In genomic region chr1:3611170-3612019, GRCh38 we compare ENCODE assay signal across 8 cellular contexts. TPM values are rescaled to one million over a fixed set of nuclear protein-coding genes. Genes with fewer than 3 reads are reported as not detected.
A peak's percentile ranks its signal among the peaks of the same experiment; 100 is the strongest.
DNase-seq lines count a peak whose midpoint lies in the region; ATAC-seq and TF ChIP-seq lines count a peak whose summit lies in the region.

TSS of gene MEGF6 (minus strand) at chr1:3611508. CDS start at chr1:3611268, 240 bp downstream.

- intact Hi-C loops in Right ventricle myocardium inferior (cut with DNase I) (no loop called here), cardiac septum (cut with DNase I) (no loop called here), left lung (cut with DNase I) (no loop called here)

- no peaks in the 10 kb centered on the region for H3K9me3 ChIP-seq in left lung

- H3K36me3 ChIP-seq in brain microvascular endothelial cell (replicated peaks) (no peaks in the 10 kb centered on the region), left lung (no peaks in the 10 kb centered on the region)

- H3K27ac ChIP-seq in brain microvascular endothelial cell (no peak within 1 kb of the TSS), left lung (peak within 1 kb of the TSS in 1 of 2 donors; percentile 59)

- no peaks in the 10 kb centered on the region for H3K27me3 ChIP-seq in brain microvascular endothelial cell (replicated peaks)
- H3K27me3 ChIP-seq in left lung = peaks cover 0 to 38% of the 10 kb centered on the region in 2 donors

- no peak for TF ChIP-seq CTCF in brain microvascular endothelial cell (IDR thresholded peaks at IDR 0.05; ENCODE audit: low read depth, low read length, missing control alignments)
- no peak for TF ChIP-seq CTCF in left lung (IDR thresholded peaks at IDR 0.05)

- in situ Hi-C loops in brain microvascular endothelial cell (cut with HindIII; ENCODE audit: low pct_ligation_motif_present, low sequenced_read_pairs) = no loop called here

- DNase-seq in Right ventricle myocardium inferior (ENCODE audit: missing footprints) = no peak
- DNase-seq in cardiac septum (ENCODE audit: low spot score) = no peak
- DNase-seq in T-helper 9 cell = peak; percentile 64
- DNase-seq in brain microvascular endothelial cell = peak; percentile 55
- peak; percentile 89 to 95 for DNase-seq in left lung
- DNase-seq in stimulated activated CD4-positive, alpha-beta T cell treated with anti-CD3 and anti-CD28 coated beads, TNF-alpha, amount 100 ng/mL, for 24 hours (ENCODE audit: low read depth in 3 of 3) = peak; percentile 39 to 71 (median 40)
- DNase-seq in kidney tubule cell (ENCODE audit: low spot score) = no peak

- ATAC-seq in Right ventricle myocardium inferior (peak; percentile 55), left lung (peak; percentile 83), HG02642 (IDR thresholded peaks at IDR 0.05; ENCODE audit: poor library complexity, unreplicated experiment) (no peak)

- H3K4me3 ChIP-seq in brain microvascular endothelial cell (ENCODE audit: low read depth, low read length) = peak within 1 kb of the TSS; percentile 27
- peak within 1 kb of the TSS; percentile 50 to 57 for H3K4me3 ChIP-seq in left lung

- peaks cover 27 to 60% of the 10 kb centered on the region in 2 donors for H3K4me1 ChIP-seq in left lung

RNA-seq across cellular contexts. Expression of gene MEGF6, which starts in this region (rescaled TPM):
- total RNA-seq in Right ventricle myocardium inferior (7.0 TPM), cardiac septum (9.3 TPM), left lung (100 to 1,000 TPM in 1 of 2 donors, 10 to 100 TPM in 1; 40.6 to 108 TPM)

Comparison
In these comparisons a context has a peak if more than half of its experiments do, and no peak if none do; other contexts are left out.
1. DNase-seq: peak in T-helper 9 cell (single experiment), brain microvascular endothelial cell (single experiment), left lung (2 of 2) and stimulated activated CD4-positive, alpha-beta T cell treated with anti-CD3 and anti-CD28 coated beads, TNF-alpha, amount 100 ng/mL, for 24 hours (3 of 3); none in Right ventricle myocardium inferior (single experiment), cardiac septum (single experiment) and kidney tubule cell (single experiment).